ENCODE assay signal across 7 cellular contexts in genomic region chr13:89204435-89204834, GRCh38.
"Had no signal": no experiment of that assay in that cellular context is flagged by ENCODE, and none has a peak within 500 bp of the region (broad histone marks: within the 10 kb centered on the region; RNA-seq: fewer than 3 reads in every experiment).

No MANE protein-coding gene starts in this region.

- ATAC-seq: GM12878 had no signal

- DNase-seq: GDM1, GF-D8 had no signal

- H3K4me3 ChIP-seq: GM12878 had no signal

- FAIRE-seq: GM12878, GM12891, GM12892, GM18507, GM19239 had no signal
